19 cellular contexts compared by ENCODE assay signal in the genomic region with DNA sequence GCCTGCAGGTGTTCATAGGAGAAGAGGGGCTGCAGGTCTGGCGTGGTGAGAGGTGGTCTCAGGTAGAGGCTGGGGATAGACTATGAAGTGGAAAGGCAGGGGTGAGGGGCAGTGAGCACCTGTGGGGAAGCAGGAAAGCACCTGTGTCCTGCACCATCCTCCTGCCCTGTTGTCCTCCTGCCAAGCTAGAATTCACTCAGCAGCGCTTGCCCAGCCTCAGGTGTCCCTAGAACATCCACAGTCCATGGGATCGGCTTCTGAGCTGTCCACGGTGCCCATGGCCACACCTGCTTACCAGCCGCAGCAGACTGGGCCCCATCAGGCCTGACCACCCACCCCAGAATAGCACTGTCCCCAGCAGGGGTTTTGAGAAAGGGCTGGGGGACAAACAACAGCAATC.
"Had no signal": no experiment of that assay in that cellular context is flagged by ENCODE, and none has a peak within 500 bp of the region (broad histone marks: within the 10 kb centered on the region; RNA-seq: fewer than 3 reads in every experiment).

No MANE protein-coding gene starts in this region.

- H3K9me3 ChIP-seq: MG63, SK-N-SH had no signal

- ATAC-seq: HepG2 had no signal

- H3K9ac ChIP-seq: SK-N-SH had no signal

- H3K4me3 ChIP-seq: MG63 had no signal

- H3K36me3 ChIP-seq: MG63 had no signal

- DNase-seq: IMR-90, Karpas-422, KG1, MG63, NCI-H1092, NCI-H1105 treated with DMSO at 0.1 percent for 48 hours, NCI-H1417 treated with DMSO at 0.1 percent for 48 hours, NCI-H146, NCI-H1694 treated with DMSO at 0.1 percent for 48 hours, NCI-H1930, NCI-H2081, NCI-H2107, NCI-H2227 treated with DMSO at 0.1 percent for 48 hours, NCI-H524, NCI-H526 treated with DMSO at 0.1 percent for 48 hours, NCI-H774, SHP77, SK-N-SH had no signal

- H3K4me2 ChIP-seq: SK-N-SH had no signal
